In the genomic region with DNA sequence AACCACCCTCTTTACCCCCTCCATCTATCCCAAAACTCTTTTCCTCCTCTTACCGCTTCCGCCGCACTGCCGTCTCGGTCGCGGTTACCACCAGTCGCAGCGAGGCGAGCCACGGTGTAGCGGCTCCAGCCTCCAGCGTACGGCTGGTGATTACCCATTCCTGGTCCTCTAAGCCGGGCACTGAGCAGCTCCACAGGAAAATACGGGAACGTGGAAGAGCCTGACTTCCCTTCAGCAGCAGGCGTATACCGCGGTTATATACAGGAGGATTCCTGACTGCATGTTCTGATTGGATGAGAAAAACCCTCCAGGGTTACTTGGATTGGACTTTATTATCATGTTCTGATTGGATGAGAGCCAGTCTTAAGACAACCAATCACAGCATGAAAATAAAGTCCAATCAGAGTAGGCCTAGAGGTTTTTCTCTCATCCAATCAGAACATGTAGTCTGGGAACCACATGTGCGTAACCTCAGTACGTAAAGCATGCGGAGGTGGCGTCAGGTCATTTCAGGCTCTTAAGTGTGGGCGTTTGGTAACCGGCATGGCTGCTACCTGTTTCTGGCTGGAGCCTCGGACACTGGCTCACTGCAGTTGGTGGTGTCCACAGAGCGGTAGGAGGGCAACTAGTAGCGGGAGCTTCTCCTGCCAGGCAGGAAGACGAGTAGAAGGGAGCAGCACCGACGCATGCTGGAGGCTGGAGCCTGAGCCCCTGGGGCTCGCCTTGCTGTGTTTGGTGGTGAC, we compare ENCODE assay signal across 10 cellular contexts. TPM values are rescaled to one million over a fixed set of nuclear protein-coding genes. Genes with fewer than 3 reads are reported as not detected.
DNase-seq lines count a peak whose midpoint lies in the region; ATAC-seq, FAIRE-seq and TF ChIP-seq lines count a peak whose summit lies in the region.
"Not testable (repeated sequence)": the region's sequence is repeated elsewhere in the genome, so short reads cannot be mapped to it uniquely, and the experiment has no call there.
"Had no signal": no experiment of that assay in that cellular context is flagged by ENCODE, and none has a peak within 500 bp of the region (broad histone marks: within the 10 kb centered on the region; RNA-seq: fewer than 3 reads in every experiment).

A gene (plus strand): TSS at position 507 of the 743 bp plus-strand sequence. CDS start 8,867 bp downstream, outside the sequence.

- BruUV-seq in Panc1 (replicated peaks; lab: Mats Ljungman, UMichigan) = not testable (repeated sequence)

- H3K9ac ChIP-seq in ES-I3 (ENCODE audit: low read depth, low read length) (peak within 1 kb of the TSS; percentile 53), HUES6 (ENCODE audit: low read length) (peak within 1 kb of the TSS; percentile 35)

- CTCF ChIA-PET in Panc1 (lab: Charles Lee) = not testable (repeated sequence)

- not testable (repeated sequence) for H3K27ac ChIP-seq in HUES6 (ENCODE audit: low read depth, low read length); Panc1 (ENCODE audit: low read length); cardiac muscle cell

- H3K4me3 Mint-ChIP-seq in nephron = peak within 1 kb of the TSS; percentile 88 to 91 (median 90)
- peak within 1 kb of the TSS; percentile 49 for H3K4me3 Mint-ChIP-seq in progenitor cell of endocrine pancreas (ENCODE audit: low read depth)

- H3K4me3 ChIP-seq in HUES6 (ENCODE audit: low read depth, low read length) (peak within 1 kb of the TSS; percentile 23; the same call in 1 of the 2 replicates), Panc1 (ENCODE audit: low read depth in 2 of 2, low read length in 2 of 2) (peak within 1 kb of the TSS; percentile 17 to 25; a peak in 2 of 4 replicates), cardiac muscle cell (peak within 1 kb of the TSS; percentile 35)

- POLR2A ChIA-PET in Panc1 (lab: Charles Lee) = not testable (repeated sequence)

- H3K9me3 Mint-ChIP-seq in nephron; progenitor cell of endocrine pancreas (ENCODE audit: low read depth): not testable (repeated sequence)

- peak; percentile 97 for FAIRE-seq in urothelium cell line (lab: Jason Lieb, UNC)

- peak; percentile 71 for ATAC-seq in Panc1

- DNase-seq in NCI-H526 (lab: John Stamatoyannopoulos, UW) (peak; percentile 69 to 86), urothelium cell line (ENCODE audit: low spot score) (peak; percentile 37)
- DNase-seq in Panc1 (ENCODE audit: low read depth, low spot score); cardiac muscle cell (ENCODE audit: low read depth in 1 of 2, low spot score in 1 of 2); progenitor cell of endocrine pancreas (ENCODE audit: low spot score, unreplicated experiment): not testable (repeated sequence)

- not testable (repeated sequence) for H3K4me1 ChIP-seq in ES-I3 (ENCODE audit: insufficient read depth, low read length); HUES6 (ENCODE audit: control insufficient read depth, insufficient read depth, low read length); Panc1 (ENCODE audit: control insufficient read depth, insufficient read depth, low read length); cardiac muscle cell (ENCODE audit: low read depth)

- not testable (repeated sequence) for H3K9me3 ChIP-seq in ES-I3 (ENCODE audit: control insufficient read depth, insufficient read depth, low read length); HUES6 (ENCODE audit: control insufficient read depth, insufficient read depth, low read depth, low read length); Panc1 (ENCODE audit: control insufficient read depth, insufficient read depth, low read depth, low read length); cardiac muscle cell (ENCODE audit: low read depth)

- intact Hi-C loops in Panc1 (cut with micrococcal nuclease; ENCODE audit: unreplicated experiment) = not testable (repeated sequence)

- TF ChIP-seq CTCF in Panc1 (IDR thresholded peaks at IDR 0.05); cardiac muscle cell (IDR thresholded peaks at IDR 0.05; ENCODE audit: low read depth, low read length); nephron (IDR thresholded peaks at IDR 0.05; ENCODE audit: unreplicated experiment in 3 of 3); progenitor cell of endocrine pancreas (IDR thresholded peaks at IDR 0.05; ENCODE audit: unreplicated experiment): not testable (repeated sequence)

- not testable (repeated sequence) for H3K36me3 ChIP-seq in ES-I3 (ENCODE audit: insufficient read depth, low read length); HUES6 (ENCODE audit: control insufficient read depth, insufficient read depth, low read length); Panc1 (ENCODE audit: control insufficient read depth, insufficient read depth, low read length); cardiac muscle cell

- not testable (repeated sequence) for H3K27me3 ChIP-seq in HUES6 (ENCODE audit: control insufficient read depth, insufficient read depth, low read length); Panc1 (ENCODE audit: control insufficient read depth, insufficient read depth, low read length); cardiac muscle cell

- in situ Hi-C loops in Panc1 (cut with HindIII; ENCODE audit: low pct_unique_long_range_greater_than_20kb, low sequenced_read_pairs) = not testable (repeated sequence)

- H3K4me1 Mint-ChIP-seq in nephron; progenitor cell of endocrine pancreas (ENCODE audit: low read depth): not testable (repeated sequence)

- not testable (repeated sequence) for H3K27me3 Mint-ChIP-seq in nephron (ENCODE audit: low read depth); progenitor cell of endocrine pancreas

- H3K27ac Mint-ChIP-seq in nephron = peak within 1 kb of the TSS in 2 of 3 experiments; percentile 61 to 85
- H3K27ac Mint-ChIP-seq in progenitor cell of endocrine pancreas = not testable (repeated sequence)

- not testable (repeated sequence) for H3K36me3 Mint-ChIP-seq in nephron (ENCODE audit: low read depth); progenitor cell of endocrine pancreas (ENCODE audit: insufficient read depth)

RNA-seq across cellular contexts. Expression of the gene that starts here (rescaled TPM):
- total RNA-seq in Panc1 (2021; ENCODE audit: unreplicated experiment) (1.1 TPM), cardiac muscle cell (4.8 and 12.2 TPM in 2 replicates), progenitor cell of endocrine pancreas (3.3 and 4.7 TPM in 2 replicates)
- polyA plus RNA-seq in Panc1 (2012; ENCODE audit: insufficient read length) = 1.3 TPM
- 7.5 and 10.1 TPM in 2 replicates for polyA plus RNA-seq in cardiac muscle cell
- total RNA-seq: IMR-90, RPMI7951 had no signal
